13 cellular contexts compared by ENCODE assay signal in genomic region chr5:61010759-61011460, GRCh38.
DNase-seq lines count a peak whose midpoint lies in the region; FAIRE-seq and TF ChIP-seq lines count a peak whose summit lies in the region.
"Had no signal": no experiment of that assay in that cellular context is flagged by ENCODE, and none has a peak within 500 bp of the region (broad histone marks: within the 10 kb centered on the region; RNA-seq: fewer than 3 reads in every experiment).

No MANE protein-coding gene starts in this region.

- FAIRE-seq in H54 (lab: Jason Lieb, UNC), result peak; percentile 45

- DNase-seq in H54 (ENCODE audit: insufficient read length, low spot score) (no peak), RPMI7951 (ENCODE audit: low read depth) (peak; percentile 17), erythroblast (lab: John Stamatoyannopoulos, UW) (peak; percentile 2 to 5), progenitor cell of endocrine pancreas (ENCODE audit: low spot score, unreplicated experiment) (no peak), mucosa of gallbladder (ENCODE audit: low spot score) (no peak), stomach (no peak), adrenal gland (no peak)
- DNase-seq: activated CD4-positive, alpha-beta memory T cell treated with anti-CD3 and anti-CD28 coated beads, Interleukin-2, amount 10 ng/mL, durations not matched to agents 7 days and 5 days; activated naive CD4-positive, alpha-beta T cell treated with anti-CD3 and anti-CD28 coated beads, Interleukin-2, amount 10 ng/mL, durations not matched to agents 7 days and 5 days; hypothalamus; NCI-H187 treated with DMSO at 0.1 percent for 48 hours; T-helper 1 cell had no signal

- no peaks in the 10 kb centered on the region for H3K27me3 Mint-ChIP-seq in progenitor cell of endocrine pancreas
- H3K27me3 Mint-ChIP-seq: activated CD4-positive, alpha-beta memory T cell treated with anti-CD3 and anti-CD28 coated beads, Interleukin-2, amount 10 ng/mL, durations not matched to agents 7 days and 5 days; activated naive CD4-positive, alpha-beta T cell treated with anti-CD3 and anti-CD28 coated beads, Interleukin-2, amount 10 ng/mL, durations not matched to agents 7 days and 5 days had no signal

- 65 to 69% (median 67%) methylated on average over 5 of the region's 5 CpGs for WGBS in stomach, 5 donors
- 70 to 74% (median 71%) methylated on average over 5 of the region's 5 CpGs for WGBS in adrenal gland, 4 donors

- no peak for TF ChIP-seq POLR2A in H54 (IDR thresholded peaks at IDR 0.05; ENCODE audit: low read depth, low read length)
- TF ChIP-seq POLR2A in erythroblast (IDR thresholded peaks at IDR 0.05; ENCODE audit: low read length), result no peak
- no peak for TF ChIP-seq POLR2A in stomach (IDR thresholded peaks at IDR 0.05)
- no peak for TF ChIP-seq POLR2A in adrenal gland (IDR thresholded peaks at IDR 0.05)

- intact Hi-C loops in stomach (cut with DNase I; ENCODE audit: low total_unique reads) (no loop called here), adrenal gland (cut with DNase I) (no loop called here)

- no peak overlapping the region for H3K27ac ChIP-seq in stomach
- no peak overlapping the region for H3K27ac ChIP-seq in adrenal gland
- H3K27ac ChIP-seq: suprapubic skin had no signal

- no peaks in the 10 kb centered on the region for H3K36me3 Mint-ChIP-seq in progenitor cell of endocrine pancreas (ENCODE audit: insufficient read depth)
- H3K36me3 Mint-ChIP-seq: activated naive CD4-positive, alpha-beta T cell treated with anti-CD3 and anti-CD28 coated beads, Interleukin-2, amount 10 ng/mL, durations not matched to agents 7 days and 5 days had no signal

- peaks cover 0 to 14% (median 3%) of the 10 kb centered on the region in 4 donors for H3K4me1 ChIP-seq in stomach
- no peaks in the 10 kb centered on the region for H3K4me1 ChIP-seq in adrenal gland (replicated peaks in 1 of 2)

- no peaks in the 10 kb centered on the region for H3K9me3 Mint-ChIP-seq in progenitor cell of endocrine pancreas (ENCODE audit: low read depth)
- H3K9me3 Mint-ChIP-seq: activated CD4-positive, alpha-beta memory T cell treated with anti-CD3 and anti-CD28 coated beads, Interleukin-2, amount 10 ng/mL, durations not matched to agents 7 days and 5 days; activated naive CD4-positive, alpha-beta T cell treated with anti-CD3 and anti-CD28 coated beads, Interleukin-2, amount 10 ng/mL, durations not matched to agents 7 days and 5 days had no signal

- H3K27me3 ChIP-seq in stomach, result no peaks in the 10 kb centered on the region
- no peaks in the 10 kb centered on the region for H3K27me3 ChIP-seq in adrenal gland
- H3K27me3 ChIP-seq: suprapubic skin had no signal

- no peak for TF ChIP-seq EP300 in stomach (IDR thresholded peaks at IDR 0.05)

- H3K27ac Mint-ChIP-seq in progenitor cell of endocrine pancreas, result no peak overlapping the region
- H3K27ac Mint-ChIP-seq: activated CD4-positive, alpha-beta memory T cell treated with anti-CD3 and anti-CD28 coated beads, Interleukin-2, amount 10 ng/mL, durations not matched to agents 7 days and 5 days; activated naive CD4-positive, alpha-beta T cell treated with anti-CD3 and anti-CD28 coated beads, Interleukin-2, amount 10 ng/mL, durations not matched to agents 7 days and 5 days had no signal

- H3K4me3 Mint-ChIP-seq in progenitor cell of endocrine pancreas (ENCODE audit: low read depth), result no peak overlapping the region
- H3K4me3 Mint-ChIP-seq: activated CD4-positive, alpha-beta memory T cell treated with anti-CD3 and anti-CD28 coated beads, Interleukin-2, amount 10 ng/mL, durations not matched to agents 7 days and 5 days; activated naive CD4-positive, alpha-beta T cell treated with anti-CD3 and anti-CD28 coated beads, Interleukin-2, amount 10 ng/mL, durations not matched to agents 7 days and 5 days had no signal

- peak; percentile 12 for TF ChIP-seq CTCF in progenitor cell of endocrine pancreas (IDR thresholded peaks at IDR 0.05; ENCODE audit: unreplicated experiment)
- no peak for TF ChIP-seq CTCF in stomach (IDR thresholded peaks at IDR 0.05)
- TF ChIP-seq CTCF in adrenal gland (IDR thresholded peaks at IDR 0.05), result no peak

- H3K36me3 ChIP-seq in stomach (no peaks in the 10 kb centered on the region), adrenal gland (replicated peaks in 1 of 2) (no peaks in the 10 kb centered on the region)
- H3K36me3 ChIP-seq: suprapubic skin had no signal

- peaks cover 4% of the 10 kb centered on the region for H3K4me1 Mint-ChIP-seq in progenitor cell of endocrine pancreas (ENCODE audit: low read depth)
- H3K4me1 Mint-ChIP-seq: activated CD4-positive, alpha-beta memory T cell treated with anti-CD3 and anti-CD28 coated beads, Interleukin-2, amount 10 ng/mL, durations not matched to agents 7 days and 5 days; activated naive CD4-positive, alpha-beta T cell treated with anti-CD3 and anti-CD28 coated beads, Interleukin-2, amount 10 ng/mL, durations not matched to agents 7 days and 5 days had no signal

- no peak overlapping the region for H3K4me3 ChIP-seq in stomach
- H3K4me3 ChIP-seq in adrenal gland, result no peak overlapping the region
- H3K4me3 ChIP-seq: suprapubic skin had no signal

- H3K9me3 ChIP-seq in stomach (no peaks in the 10 kb centered on the region), adrenal gland (replicated peaks in 1 of 3) (no peaks in the 10 kb centered on the region)
- H3K9me3 ChIP-seq: suprapubic skin had no signal

Comparison
In these comparisons a context has a peak if more than half of its experiments do, and no peak if none do; other contexts are left out.
1. DNase-seq: peak in RPMI7951 (single experiment) and erythroblast (2 of 2); none in H54 (single experiment), progenitor cell of endocrine pancreas (single experiment), mucosa of gallbladder (single experiment), stomach (single experiment) and adrenal gland (0 of 7).